Comparison of ENCODE assay signal across 1 cellular context in the genomic region with DNA sequence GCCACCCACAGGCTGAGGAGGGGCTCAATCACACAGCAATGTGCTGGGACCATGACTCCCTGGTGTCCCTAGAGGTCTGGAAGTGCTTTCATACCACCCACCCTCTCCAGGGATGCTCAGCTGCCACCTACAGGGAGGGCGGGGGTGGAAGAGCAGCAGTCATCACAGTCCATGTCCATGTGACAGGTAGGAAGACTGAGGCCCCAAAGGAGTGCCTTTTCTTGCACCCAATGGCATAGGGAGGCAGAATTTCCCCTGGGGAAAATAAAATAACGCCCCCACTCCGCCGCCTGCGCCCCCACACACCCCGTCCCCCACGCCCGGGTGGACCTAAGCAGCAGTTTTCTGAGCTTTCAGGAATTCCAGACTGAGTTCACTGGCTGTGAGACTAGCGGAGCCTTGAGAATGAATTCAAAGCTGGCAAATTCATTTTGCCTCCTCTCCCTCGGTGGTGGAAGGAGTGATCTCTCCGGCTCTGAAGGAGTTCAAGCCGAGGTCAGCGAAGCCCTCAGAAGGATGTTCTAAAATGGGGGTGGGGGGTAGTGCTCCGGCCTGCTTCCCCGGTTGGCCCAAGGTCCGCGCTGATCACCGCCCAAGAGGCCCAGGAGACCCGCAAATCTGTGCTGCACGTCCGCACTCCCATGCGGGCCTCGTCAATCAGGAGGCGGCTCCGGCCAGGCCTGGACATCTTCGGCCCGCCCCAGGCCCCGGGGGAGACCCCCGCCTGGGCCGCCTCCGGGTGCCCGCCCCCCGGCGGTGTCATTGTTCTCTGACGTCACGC.
TF ChIP-seq lines count a peak whose summit lies in the region.

No MANE protein-coding gene starts in this region.

TF ChIP-seq in K562, 482 proteins besides CTCF, POLR2A, EP300 and RAD21 (continued from another document and continues in another):
- TF ChIP-seq, protein P1, sequence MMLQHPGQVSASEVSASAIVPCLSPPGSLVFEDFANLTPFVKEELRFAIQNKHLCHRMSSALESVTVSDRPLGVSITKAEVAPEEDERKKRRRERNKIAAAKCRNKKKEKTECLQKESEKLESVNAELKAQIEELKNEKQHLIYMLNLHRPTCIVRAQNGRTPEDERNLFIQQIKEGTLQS (IDR thresholded peaks at IDR 0.05), result no peak
- TF ChIP-seq, protein P1 (CRISPR knock-in tag; conservative IDR thresholded peaks at IDR 0.05), result no peak
- 0 out of 2 replicates have a peak, but pooled peaks have one; percentile 64 for TF ChIP-seq ZBTB49 (CRISPR knock-in tag; IDR thresholded peaks at IDR 0.05; ENCODE audit: borderline replicate concordance)
- TF ChIP-seq BDP1 (IDR thresholded peaks at IDR 0.05; ENCODE audit: insufficient read depth, insufficient read length), result no peak
- TF ChIP-seq ZNF444 (CRISPR knock-in tag; IDR thresholded peaks at IDR 0.05), result no peak
- no peak for TF ChIP-seq COPS2 (conservative IDR thresholded peaks at IDR 0.05)
- TF ChIP-seq GTF2F1 (IDR thresholded peaks at IDR 0.05; ENCODE audit: low read depth, low read length), result no peak
- TF ChIP-seq MEF2D (tag; conservative IDR thresholded peaks at IDR 0.05; ENCODE audit: low read depth), result no peak
- TF ChIP-seq, protein P2, sequence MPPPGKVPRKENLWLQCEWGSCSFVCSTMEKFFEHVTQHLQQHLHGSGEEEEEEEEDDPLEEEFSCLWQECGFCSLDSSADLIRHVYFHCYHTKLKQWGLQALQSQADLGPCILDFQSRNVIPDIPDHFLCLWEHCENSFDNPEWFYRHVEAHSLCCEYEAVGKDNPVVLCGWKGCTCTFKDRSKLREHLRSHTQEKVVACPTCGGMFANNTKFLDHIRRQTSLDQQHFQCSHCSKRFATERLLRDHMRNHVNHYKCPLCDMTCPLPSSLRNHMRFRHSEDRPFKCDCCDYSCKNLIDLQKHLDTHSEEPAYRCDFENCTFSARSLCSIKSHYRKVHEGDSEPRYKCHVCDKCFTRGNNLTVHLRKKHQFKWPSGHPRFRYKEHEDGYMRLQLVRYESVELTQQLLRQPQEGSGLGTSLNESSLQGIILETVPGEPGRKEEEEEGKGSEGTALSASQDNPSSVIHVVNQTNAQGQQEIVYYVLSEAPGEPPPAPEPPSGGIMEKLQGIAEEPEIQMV (tag; conservative IDR thresholded peaks at IDR 0.05; ENCODE audit: low read depth), result no peak
- no peak for TF ChIP-seq CEBPB (tag; IDR thresholded peaks at IDR 0.05)
- TF ChIP-seq PTBP1 (IDR thresholded peaks at IDR 0.05; ENCODE audit: low read depth, low read length), result no peak
- no peak for TF ChIP-seq ZNF384 (IDR thresholded peaks at IDR 0.05; ENCODE audit: low read depth, low read length)
- no peak for TF ChIP-seq SPI1 (IDR thresholded peaks at IDR 0.05; ENCODE audit: borderline replicate concordance, low read depth, low read length)
- TF ChIP-seq MECOM (CRISPR knock-in tag; IDR thresholded peaks at IDR 0.05), result no peak
- TF ChIP-seq GATAD2A (IDR thresholded peaks at IDR 0.05), result no peak
- TF ChIP-seq ZNF79 (CRISPR knock-in tag; IDR thresholded peaks at IDR 0.05; ENCODE audit: low read depth), result no peak
- TF ChIP-seq JUND (IDR thresholded peaks at IDR 0.05; ENCODE audit: borderline replicate concordance, low read depth, low read length), result peak; percentile 36; the same call in 1 of the 2 replicates
- no peak; the same call in 2 of the 3 replicates for TF ChIP-seq JUND (tag; IDR thresholded peaks at IDR 0.05; ENCODE audit: borderline replicate concordance, low read depth, low read length)
- TF ChIP-seq FOSL1 (tag; conservative IDR thresholded peaks at IDR 0.05), result peak; percentile 5; the same call in 1 of the 2 replicates
- TF ChIP-seq MTA3 (IDR thresholded peaks at IDR 0.05; ENCODE audit: borderline replicate concordance), result no peak
- TF ChIP-seq BHLHE40 (IDR thresholded peaks at IDR 0.05; ENCODE audit: low read length), result no peak
- no peak for TF ChIP-seq SMARCC2 (IDR thresholded peaks at IDR 0.05; ENCODE audit: low read depth)
- no peak for TF ChIP-seq ZNF217 (CRISPR knock-in tag; IDR thresholded peaks at IDR 0.05)
- no peak for TF ChIP-seq IRF1 (CRISPR knock-in tag; IDR thresholded peaks at IDR 0.05; ENCODE audit: borderline replicate concordance)
- TF ChIP-seq POLR2AphosphoS2 (IDR thresholded peaks at IDR 0.05; ENCODE audit: low read length), result no peak
- TF ChIP-seq, protein P3, sequence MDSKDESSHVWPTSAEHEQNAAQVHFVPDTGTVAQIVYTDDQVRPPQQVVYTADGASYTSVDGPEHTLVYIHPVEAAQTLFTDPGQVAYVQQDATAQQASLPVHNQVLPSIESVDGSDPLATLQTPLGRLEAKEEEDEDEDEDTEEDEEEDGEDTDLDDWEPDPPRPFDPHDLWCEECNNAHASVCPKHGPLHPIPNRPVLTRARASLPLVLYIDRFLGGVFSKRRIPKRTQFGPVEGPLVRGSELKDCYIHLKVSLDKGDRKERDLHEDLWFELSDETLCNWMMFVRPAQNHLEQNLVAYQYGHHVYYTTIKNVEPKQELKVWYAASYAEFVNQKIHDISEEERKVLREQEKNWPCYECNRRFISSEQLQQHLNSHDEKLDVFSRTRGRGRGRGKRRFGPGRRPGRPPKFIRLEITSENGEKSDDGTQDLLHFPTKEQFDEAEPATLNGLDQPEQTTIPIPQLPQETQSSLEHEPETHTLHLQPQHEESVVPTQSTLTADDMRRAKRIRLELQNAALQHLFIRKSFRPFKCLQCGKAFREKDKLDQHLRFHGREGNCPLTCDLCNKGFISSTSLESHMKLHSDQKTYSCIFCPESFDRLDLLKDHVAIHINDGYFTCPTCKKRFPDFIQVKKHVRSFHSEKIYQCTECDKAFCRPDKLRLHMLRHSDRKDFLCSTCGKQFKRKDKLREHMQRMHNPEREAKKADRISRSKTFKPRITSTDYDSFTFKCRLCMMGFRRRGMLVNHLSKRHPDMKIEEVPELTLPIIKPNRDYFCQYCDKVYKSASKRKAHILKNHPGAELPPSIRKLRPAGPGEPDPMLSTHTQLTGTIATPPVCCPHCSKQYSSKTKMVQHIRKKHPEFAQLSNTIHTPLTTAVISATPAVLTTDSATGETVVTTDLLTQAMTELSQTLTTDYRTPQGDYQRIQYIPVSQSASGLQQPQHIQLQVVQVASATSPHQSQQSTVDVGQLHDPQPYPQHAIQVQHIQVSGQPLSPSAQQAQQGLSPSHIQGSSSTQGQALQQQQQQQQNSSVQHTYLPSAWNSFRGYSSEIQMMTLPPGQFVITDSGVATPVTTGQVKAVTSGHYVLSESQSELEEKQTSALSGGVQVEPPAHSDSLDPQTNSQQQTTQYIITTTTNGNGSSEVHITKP (IDR thresholded peaks at IDR 0.05; ENCODE audit: partially characterized antibody), result no peak
- no peak for TF ChIP-seq PHB2 (IDR thresholded peaks at IDR 0.05; ENCODE audit: low read depth)
- TF ChIP-seq NR3C1 (CRISPR knock-in tag; IDR thresholded peaks at IDR 0.05), result no peak
- peak; percentile 53; the same call in 1 of the 2 replicates for TF ChIP-seq HDGF (IDR thresholded peaks at IDR 0.05)
- TF ChIP-seq CREB1 (IDR thresholded peaks at IDR 0.05), result no peak
- no peak for TF ChIP-seq CREB1 (CRISPR knock-in tag; IDR thresholded peaks at IDR 0.05)
- TF ChIP-seq ZNF253 (CRISPR knock-in tag; conservative IDR thresholded peaks at IDR 0.05), result no peak
- TF ChIP-seq THRA (IDR thresholded peaks at IDR 0.05), result no peak
- TF ChIP-seq SMARCA4 (IDR thresholded peaks at IDR 0.05), result no peak
- TF ChIP-seq RFX7 (CRISPR knock-in tag; IDR thresholded peaks at IDR 0.05), result no peak
- no peak for TF ChIP-seq ASH1L (IDR thresholded peaks at IDR 0.05; ENCODE audit: borderline replicate concordance, low read depth, partially characterized antibody)
- TF ChIP-seq SRSF1 (IDR thresholded peaks at IDR 0.05; ENCODE audit: low read depth, low read length), result no peak
- TF ChIP-seq CGGBP1 (CRISPR knock-in tag; IDR thresholded peaks at IDR 0.05), result no peak
- no peak for TF ChIP-seq ILF3 (IDR thresholded peaks at IDR 0.05; ENCODE audit: borderline replicate concordance)
- TF ChIP-seq, protein P4, sequence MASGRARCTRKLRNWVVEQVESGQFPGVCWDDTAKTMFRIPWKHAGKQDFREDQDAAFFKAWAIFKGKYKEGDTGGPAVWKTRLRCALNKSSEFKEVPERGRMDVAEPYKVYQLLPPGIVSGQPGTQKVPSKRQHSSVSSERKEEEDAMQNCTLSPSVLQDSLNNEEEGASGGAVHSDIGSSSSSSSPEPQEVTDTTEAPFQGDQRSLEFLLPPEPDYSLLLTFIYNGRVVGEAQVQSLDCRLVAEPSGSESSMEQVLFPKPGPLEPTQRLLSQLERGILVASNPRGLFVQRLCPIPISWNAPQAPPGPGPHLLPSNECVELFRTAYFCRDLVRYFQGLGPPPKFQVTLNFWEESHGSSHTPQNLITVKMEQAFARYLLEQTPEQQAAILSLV (tag; IDR thresholded peaks at IDR 0.05), result no peak
- TF ChIP-seq, protein P5, sequence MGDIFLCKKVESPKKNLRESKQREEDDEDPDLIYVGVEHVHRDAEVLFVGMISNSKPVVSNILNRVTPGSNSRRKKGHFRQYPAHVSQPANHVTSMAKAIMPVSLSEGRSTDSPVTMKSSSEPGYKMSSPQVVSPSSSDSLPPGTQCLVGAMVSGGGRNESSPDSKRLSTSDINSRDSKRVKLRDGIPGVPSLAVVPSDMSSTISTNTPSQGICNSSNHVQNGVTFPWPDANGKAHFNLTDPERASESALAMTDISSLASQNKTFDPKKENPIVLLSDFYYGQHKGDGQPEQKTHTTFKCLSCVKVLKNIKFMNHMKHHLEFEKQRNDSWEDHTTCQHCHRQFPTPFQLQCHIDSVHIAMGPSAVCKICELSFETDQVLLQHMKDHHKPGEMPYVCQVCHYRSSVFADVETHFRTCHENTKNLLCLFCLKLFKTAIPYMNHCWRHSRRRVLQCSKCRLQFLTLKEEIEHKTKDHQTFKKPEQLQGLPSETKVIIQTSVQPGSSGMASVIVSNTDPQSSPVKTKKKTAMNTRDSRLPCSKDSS (IDR thresholded peaks at IDR 0.05; ENCODE audit: low read depth, partially characterized antibody), result no peak
- no peak; the same call in 1 of the 2 replicates for TF ChIP-seq TARDBP (IDR thresholded peaks at IDR 0.05)
- no peak for TF ChIP-seq MYNN (IDR thresholded peaks at IDR 0.05)
- no peak for TF ChIP-seq MYNN (CRISPR knock-in tag; IDR thresholded peaks at IDR 0.05)
- TF ChIP-seq MAZ (CRISPR knock-in tag; conservative IDR thresholded peaks at IDR 0.05 in 1 of 2, IDR thresholded peaks at IDR 0.05 in 1 of 2), result peak in 1 of 2 experiments; percentile 80; a peak in 2 of 4 replicates
- no peak for TF ChIP-seq NFATC3 (IDR thresholded peaks at IDR 0.05)
- TF ChIP-seq CCAR2 (IDR thresholded peaks at IDR 0.05; ENCODE audit: low read depth, low read length), result no peak
- TF ChIP-seq NFE2L1 (tag; IDR thresholded peaks at IDR 0.05; ENCODE audit: borderline replicate concordance, low read depth), result no peak
- no peak for TF ChIP-seq NCOA6 (IDR thresholded peaks at IDR 0.05)
- no peak for TF ChIP-seq DPF2 (IDR thresholded peaks at IDR 0.05)
- TF ChIP-seq OTX1 (CRISPR knock-in tag; IDR thresholded peaks at IDR 0.05), result no peak
- TF ChIP-seq, protein P6, sequence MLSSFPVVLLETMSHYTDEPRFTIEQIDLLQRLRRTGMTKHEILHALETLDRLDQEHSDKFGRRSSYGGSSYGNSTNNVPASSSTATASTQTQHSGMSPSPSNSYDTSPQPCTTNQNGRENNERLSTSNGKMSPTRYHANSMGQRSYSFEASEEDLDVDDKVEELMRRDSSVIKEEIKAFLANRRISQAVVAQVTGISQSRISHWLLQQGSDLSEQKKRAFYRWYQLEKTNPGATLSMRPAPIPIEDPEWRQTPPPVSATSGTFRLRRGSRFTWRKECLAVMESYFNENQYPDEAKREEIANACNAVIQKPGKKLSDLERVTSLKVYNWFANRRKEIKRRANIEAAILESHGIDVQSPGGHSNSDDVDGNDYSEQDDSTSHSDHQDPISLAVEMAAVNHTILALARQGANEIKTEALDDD (IDR thresholded peaks at IDR 0.05), result no peak
- no peak for TF ChIP-seq USF2 (CRISPR knock-in tag; IDR thresholded peaks at IDR 0.05)
